Comparison of ENCODE assay signal across 19 cellular contexts in genomic region chr17:29110372-29110757, GRCh38.
"Had no signal": no experiment of that assay in that cellular context is flagged by ENCODE, and none has a peak within 500 bp of the region (broad histone marks: within the 10 kb centered on the region; RNA-seq: fewer than 3 reads in every experiment).

No MANE protein-coding gene starts in this region.

- H3K27ac Mint-ChIP-seq: activated naive CD8-positive, alpha-beta T cell treated with anti-CD3 and anti-CD28 coated beads for 36 hours; immature natural killer cell; neural progenitor cell; stimulated activated naive CD8-positive, alpha-beta T cell treated with anti-CD3 and anti-CD28 coated beads, Interleukin-15, Interleukin-2, amounts not matched to agents 100 ng/mL and 50 ng/mL, for 24 hours; T-cell had no signal

- H3K9me3 ChIP-seq: left lung, prostate gland, right atrium auricular region, thyroid gland, upper lobe of right lung had no signal

- H3K4me3 Mint-ChIP-seq: activated naive CD8-positive, alpha-beta T cell treated with anti-CD3 and anti-CD28 coated beads for 36 hours; immature natural killer cell; naive thymus-derived CD4-positive, alpha-beta T cell; neural progenitor cell; stimulated activated naive CD8-positive, alpha-beta T cell treated with anti-CD3 and anti-CD28 coated beads, Interleukin-15, Interleukin-2, amounts not matched to agents 100 ng/mL and 50 ng/mL, for 24 hours; T-cell had no signal

- H3K9me3 Mint-ChIP-seq: activated naive CD8-positive, alpha-beta T cell treated with anti-CD3 and anti-CD28 coated beads for 36 hours; immature natural killer cell; naive thymus-derived CD4-positive, alpha-beta T cell; neural progenitor cell; stimulated activated naive CD8-positive, alpha-beta T cell treated with anti-CD3 and anti-CD28 coated beads, Interleukin-15, Interleukin-2, amounts not matched to agents 100 ng/mL and 50 ng/mL, for 24 hours; T-cell had no signal

- H3K4me1 ChIP-seq: foreskin keratinocyte, prostate gland had no signal

- H3K4me3 ChIP-seq: cardiac muscle cell, left lung, neural progenitor cell, prostate gland, right atrium auricular region, thyroid gland, upper lobe of right lung had no signal

- H3K27ac ChIP-seq: cardiac muscle cell, foreskin keratinocyte, left lung, neural progenitor cell, prostate gland, right atrium auricular region, thyroid gland, upper lobe of right lung had no signal

- DNase-seq: activated naive CD4-positive, alpha-beta T cell treated with Interleukin-2 at 50 U/mL for 16 hours; activated naive CD8-positive, alpha-beta T cell treated with anti-CD3 and anti-CD28 coated beads for 36 hours; activated T-cell treated with anti-CD3 and anti-CD28 coated beads, Interleukin-2, amount 50 U/mL, for 1 hour; amniotic stem cell; dermis blood vessel endothelial cell; effector CD8-positive, alpha-beta T cell; foreskin keratinocyte; immature natural killer cell; naive thymus-derived CD4-positive, alpha-beta T cell; stimulated activated CD4-positive, alpha-beta T cell treated with anti-CD3 and anti-CD28 coated beads, Interleukin-12 subunit alpha, Interleukin-12 subunit beta, amount 100 ng/mL, for 4 hours; T-cell; thyroid gland; upper lobe of right lung had no signal

- H3K9ac ChIP-seq: neural progenitor cell had no signal

- H3K27me3 Mint-ChIP-seq: activated naive CD8-positive, alpha-beta T cell treated with anti-CD3 and anti-CD28 coated beads for 36 hours; naive thymus-derived CD4-positive, alpha-beta T cell; stimulated activated naive CD8-positive, alpha-beta T cell treated with anti-CD3 and anti-CD28 coated beads, Interleukin-15, Interleukin-2, amounts not matched to agents 100 ng/mL and 50 ng/mL, for 24 hours; T-cell had no signal

- H2AFZ ChIP-seq: neural progenitor cell had no signal

- H3K4me2 ChIP-seq: neural progenitor cell had no signal

- ATAC-seq: foreskin keratinocyte; left lung; naive thymus-derived CD4-positive, alpha-beta T cell; T-cell; upper lobe of right lung had no signal

- H3K4me1 Mint-ChIP-seq: activated naive CD8-positive, alpha-beta T cell treated with anti-CD3 and anti-CD28 coated beads for 36 hours; immature natural killer cell; T-cell had no signal

- H3K27me3 ChIP-seq: cardiac muscle cell, foreskin keratinocyte, left lung, neural progenitor cell, right atrium auricular region, thyroid gland, upper lobe of right lung had no signal

- H3K36me3 ChIP-seq: neural progenitor cell had no signal
